Comparison of ENCODE assay signal across 8 cellular contexts in genomic region chr1:41387667-41388091, GRCh38. TPM values are rescaled to one million over a fixed set of nuclear protein-coding genes. Genes with fewer than 3 reads are reported as not detected.
DNase-seq lines count a peak whose midpoint lies in the region; ATAC-seq and TF ChIP-seq lines count a peak whose summit lies in the region.

No MANE protein-coding gene starts in this region.

- TF ChIP-seq CTCF in AG04450 (IDR thresholded peaks at IDR 0.05; ENCODE audit: low read depth, low read length) (no peak), right lobe of liver (IDR thresholded peaks at IDR 0.05) (no peak), GM20000 (IDR thresholded peaks at IDR 0.05; ENCODE audit: extremely low read depth, missing control alignments) (no peak)
- TF ChIP-seq CTCF in CD8-positive, alpha-beta T cell (IDR thresholded peaks at IDR 0.05) = no peak

- no peak for TF ChIP-seq POLR2A in right lobe of liver (IDR thresholded peaks at IDR 0.05)

- no peaks in the 10 kb centered on the region for H3K36me3 Mint-ChIP-seq in CD8-positive, alpha-beta T cell

- no peaks in the 10 kb centered on the region for H3K4me1 ChIP-seq in right lobe of liver
- peaks cover 9% of the 10 kb centered on the region for H3K4me1 ChIP-seq in CD8-positive, alpha-beta T cell (ENCODE audit: insufficient read depth, low read length)

- H3K4me1 Mint-ChIP-seq in CD8-positive, alpha-beta T cell (ENCODE audit: low read depth) = peaks cover 11% of the 10 kb centered on the region

- ATAC-seq in right lobe of liver = peak in 3 of 4 donors; percentile 40 to 59 (median 51)
- no peak for ATAC-seq in CD8-positive, alpha-beta T cell

- H3K27ac ChIP-seq in AG04450 (ENCODE audit: low read depth, low read length) (no peak overlapping the region), right lobe of liver (no peak overlapping the region)
- no peak overlapping the region for H3K27ac ChIP-seq in CD8-positive, alpha-beta T cell (ENCODE audit: low read depth, low read length)

- H3K27ac Mint-ChIP-seq in CD8-positive, alpha-beta T cell = no peak overlapping the region

- POLR2A ChIA-PET in AG04450 (lab: Yijun Ruan, JAX) = no interaction called here
- POLR2A ChIA-PET in CD8-positive, alpha-beta T cell (lab: Charles Lee) = no interaction called here

- H3K4me3 ChIP-seq in AG04450 (ENCODE audit: low read depth, low read length) = no peak overlapping the region
- H3K4me3 ChIP-seq in right lobe of liver = no peak overlapping the region
- no peak overlapping the region for H3K4me3 ChIP-seq in CD8-positive, alpha-beta T cell (ENCODE audit: low read depth, low read length)

- WGBS in right lobe of liver (ENCODE audit: insufficient coverage, low coverage, low lambda C conversion rate, missing lambda C conversion rate) = 28% methylated on average over 6 of the region's 10 CpGs

- peak; percentile 3 for DNase-seq in AG04450 (ENCODE audit: low read depth, low spot score)
- peak; percentile 73 for DNase-seq in NCI-H1417 treated with DMSO at 0.1 percent for 48 hours (lab: John Stamatoyannopoulos, UW)
- DNase-seq in astrocyte of the hippocampus (ENCODE audit: low read depth, low spot score) = peak; percentile 91
- DNase-seq in right lobe of liver = no peak
- no peak for DNase-seq in stimulated activated CD4-positive, alpha-beta T cell treated with anti-CD3 and anti-CD28 coated beads, Interleukin-15, amount 100 ng/mL, for 24 hours
- DNase-seq in SIG-M5 treated with dmso at 0.1 percent for 504 hours (lab: John Stamatoyannopoulos, UW; ENCODE audit: unreplicated experiment) = no peak
- DNase-seq in GM20000 (ENCODE audit: low spot score) = no peak
- DNase-seq in CD8-positive, alpha-beta T cell = no peak

- peaks cover 39% of the 10 kb centered on the region for H3K27me3 Mint-ChIP-seq in CD8-positive, alpha-beta T cell (ENCODE audit: low read depth)

- no peaks in the 10 kb centered on the region; the same call in 1 of the 2 replicates for H3K9me3 ChIP-seq in AG04450 (ENCODE audit: control insufficient read depth, insufficient read depth, low read length)
- no peaks in the 10 kb centered on the region for H3K9me3 ChIP-seq in right lobe of liver
- no peaks in the 10 kb centered on the region for H3K9me3 ChIP-seq in CD8-positive, alpha-beta T cell (ENCODE audit: low read length)

- intact Hi-C loops in right lobe of liver (cut with DNase I) = no loop called here
- intact Hi-C loops in CD8-positive, alpha-beta T cell (cut with DNase I, micrococcal nuclease) = no loop called here

- H3K9me3 Mint-ChIP-seq in CD8-positive, alpha-beta T cell = no peaks in the 10 kb centered on the region

- H3K27me3 ChIP-seq in AG04450 (ENCODE audit: control insufficient read depth, insufficient read depth, low read length) = peaks cover 86% of the 10 kb centered on the region
- H3K27me3 ChIP-seq in right lobe of liver = peaks cover 0 to 1% of the 10 kb centered on the region in 2 donors
- H3K27me3 ChIP-seq in CD8-positive, alpha-beta T cell (ENCODE audit: insufficient read depth, low read length) = peaks cover 4% of the 10 kb centered on the region

- no peak overlapping the region for H3K4me3 Mint-ChIP-seq in CD8-positive, alpha-beta T cell

- CTCF ChIA-PET in AG04450 (lab: Charles Lee) = no interaction called here
- CTCF ChIA-PET in CD8-positive, alpha-beta T cell (lab: Charles Lee) = no interaction called here

- no peaks in the 10 kb centered on the region for H3K36me3 ChIP-seq in right lobe of liver
- no peaks in the 10 kb centered on the region for H3K36me3 ChIP-seq in CD8-positive, alpha-beta T cell (ENCODE audit: insufficient read depth, low read length)

RNA-seq across cellular contexts. Expression of gene FOXO6, which starts 26.4 kb away (rescaled TPM):
- not detected in 2 replicates for polyA plus RNA-seq in AG04450 (2011; rRNA removed)
- polyA minus RNA-seq in AG04450 (2011; rRNA and poly(A)+ RNA removed) = not detected in 2 replicates
- total RNA-seq in right lobe of liver = under 1 TPM in 3 of 6 experiments, not detected in 3; 0.12 to 0.55 (median 0.54) TPM
- total RNA-seq in CD8-positive, alpha-beta T cell = 1 to 10 TPM; 1.4 to 1.7 TPM

Comparison
In these comparisons a context has a peak if more than half of its experiments do, and no peak if none do; other contexts are left out.
1. DNase-seq: peak in AG04450 (single experiment), NCI-H1417 treated with DMSO at 0.1 percent for 48 hours (single experiment) and astrocyte of the hippocampus (single experiment); none in right lobe of liver (0 of 3), stimulated activated CD4-positive, alpha-beta T cell treated with anti-CD3 and anti-CD28 coated beads, Interleukin-15, amount 100 ng/mL, for 24 hours (single experiment), SIG-M5 treated with dmso at 0.1 percent for 504 hours (single experiment), GM20000 (single experiment) and CD8-positive, alpha-beta T cell (0 of 7).